Comparison of ENCODE assay signal across 8 cellular contexts in the genomic region with DNA sequence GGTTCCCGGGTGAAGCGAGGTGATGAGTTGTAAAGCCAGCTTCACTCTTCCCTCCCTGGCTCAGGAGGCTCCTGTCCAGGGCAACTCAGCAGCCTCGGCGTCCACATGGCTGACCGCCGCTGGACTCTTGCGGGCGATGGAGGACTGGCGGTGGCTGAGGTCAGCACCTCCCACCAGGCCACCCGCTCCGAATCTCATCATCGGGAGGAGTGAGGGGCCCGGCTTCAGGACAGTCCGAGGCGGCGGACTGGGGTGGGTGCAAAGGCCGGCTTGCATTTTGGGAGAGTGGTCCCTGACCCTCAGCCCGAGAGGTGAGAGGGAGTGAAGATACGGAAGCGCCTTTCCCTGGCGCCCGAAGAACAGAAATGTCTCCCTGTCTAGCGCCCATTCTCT. TPM values are rescaled to one million over a fixed set of nuclear protein-coding genes. Genes with fewer than 3 reads are reported as not detected.
DNase-seq lines count a peak whose midpoint lies in the region; ATAC-seq and TF ChIP-seq lines count a peak whose summit lies in the region.

No MANE protein-coding gene starts in this region.

- H3K4me3 ChIP-seq in GM12864 (ENCODE audit: low read depth, low read length) = peak overlapping the region; percentile 56
- H3K4me3 ChIP-seq in hepatocyte = peak overlapping the region; percentile 88
- peak overlapping the region; percentile 98 for H3K4me3 ChIP-seq in skeletal muscle satellite cell (ENCODE audit: low read length)

- H3K27me3 ChIP-seq in hepatocyte = no peaks in the 10 kb centered on the region
- H3K27me3 ChIP-seq in skeletal muscle satellite cell (ENCODE audit: control insufficient read depth, insufficient read depth, low read length) = no peaks in the 10 kb centered on the region

- no peaks in the 10 kb centered on the region for H3K9me2 ChIP-seq in hepatocyte (replicated peaks; ENCODE audit: insufficient read depth)

- H3K27ac ChIP-seq in hepatocyte = peak overlapping the region; percentile 99

- H3K36me3 Mint-ChIP-seq in activated naive CD4-positive, alpha-beta T cell treated with anti-CD3 and anti-CD28 coated beads, Interleukin-2, amount 50 U/mL, for 72 hours = peaks cover 16 to 20% of the 10 kb centered on the region in 2 donors

- H4K20me1 ChIP-seq in hepatocyte (ENCODE audit: insufficient read depth, poor library complexity, severe bottlenecking) = peaks cover 17% of the 10 kb centered on the region

- H3K9ac ChIP-seq in skeletal muscle satellite cell (ENCODE audit: low read depth, low read length) = peak overlapping the region; percentile 99

- H3K4me2 ChIP-seq in hepatocyte (peak overlapping the region; percentile 91), skeletal muscle satellite cell (ENCODE audit: low read length) (peak overlapping the region; percentile 83)

- H2AFZ ChIP-seq in hepatocyte = peak overlapping the region; percentile 95

- H3K36me3 ChIP-seq in hepatocyte (replicated peaks; ENCODE audit: insufficient read depth, low read depth) = no peaks in the 10 kb centered on the region
- peaks cover 16% of the 10 kb centered on the region for H3K36me3 ChIP-seq in skeletal muscle satellite cell (ENCODE audit: insufficient read depth, low read length)

- peak overlapping the region; percentile 93 to 96 for H3K27ac Mint-ChIP-seq in activated naive CD4-positive, alpha-beta T cell treated with anti-CD3 and anti-CD28 coated beads, Interleukin-2, amount 50 U/mL, for 72 hours

- H3K79me2 ChIP-seq in hepatocyte = peaks cover 50% of the 10 kb centered on the region

- TF ChIP-seq CTCF in GM12864 (IDR thresholded peaks at IDR 0.05; ENCODE audit: low read depth, low read length, missing control alignments) (no peak), hepatocyte (IDR thresholded peaks at IDR 0.05; ENCODE audit: poor library complexity) (no peak)

- no peaks in the 10 kb centered on the region for H3K9me3 ChIP-seq in hepatocyte (ENCODE audit: low read depth)
- no peaks in the 10 kb centered on the region for H3K9me3 ChIP-seq in skeletal muscle satellite cell (replicated peaks; ENCODE audit: low read length)

- under 1% methylated on average over 23 of the region's 23 CpGs for WGBS in hepatocyte (ENCODE audit: low lambda C conversion rate, missing lambda C conversion rate)

- H3K9me3 Mint-ChIP-seq in activated naive CD4-positive, alpha-beta T cell treated with anti-CD3 and anti-CD28 coated beads, Interleukin-2, amount 50 U/mL, for 72 hours = peaks cover 0 to 5% of the 10 kb centered on the region in 2 donors

- DNase-seq in GM12864 (ENCODE audit: low read depth) (no peak), hepatocyte (ENCODE audit: low spot score) (peak; percentile 44), inferior parietal cortex (ENCODE audit: extremely low spot score) (no peak), midbrain (lab: John Stamatoyannopoulos, UW) (no peak)
- no peak for DNase-seq in activated naive CD4-positive, alpha-beta T cell treated with anti-CD3 and anti-CD28 coated beads, Interleukin-2, amount 50 U/mL, for 72 hours (ENCODE audit: low spot score in 2 of 2)

- H3K4me1 ChIP-seq in hepatocyte (ENCODE audit: insufficient read depth) (peaks cover 16% of the 10 kb centered on the region), skeletal muscle satellite cell (ENCODE audit: control insufficient read depth, insufficient read depth, low read length) (peaks cover 13% of the 10 kb centered on the region)

- peak; percentile 9 for ATAC-seq in HG02981 (IDR thresholded peaks at IDR 0.05; ENCODE audit: unreplicated experiment)
- ATAC-seq in activated naive CD4-positive, alpha-beta T cell treated with anti-CD3 and anti-CD28 coated beads, Interleukin-2, amount 50 U/mL, for 72 hours = peak in 1 of 2 donors; percentile 13
- ATAC-seq in HG03025 (IDR thresholded peaks at IDR 0.05; ENCODE audit: low FRiP score, unreplicated experiment) = no peak

RNA-seq across cellular contexts. Expression of gene DNAJB12, which starts 0.8 kb away (rescaled TPM):
- total RNA-seq in activated naive CD4-positive, alpha-beta T cell treated with anti-CD3 and anti-CD28 coated beads, Interleukin-2, amount 50 U/mL, for 72 hours = 10 to 100 TPM; 20.7 to 26.6 TPM
- total RNA-seq in hepatocyte = 31.0 and 33.5 TPM in 2 replicates
- polyA plus RNA-seq in hepatocyte = 40.3 and 41.5 TPM in 2 replicates
- total RNA-seq in skeletal muscle satellite cell (2012; rRNA removed) = 24.1 and 25.6 TPM in 2 replicates
